Comparison of ENCODE assay signal across 38 cellular contexts in the genomic region with DNA sequence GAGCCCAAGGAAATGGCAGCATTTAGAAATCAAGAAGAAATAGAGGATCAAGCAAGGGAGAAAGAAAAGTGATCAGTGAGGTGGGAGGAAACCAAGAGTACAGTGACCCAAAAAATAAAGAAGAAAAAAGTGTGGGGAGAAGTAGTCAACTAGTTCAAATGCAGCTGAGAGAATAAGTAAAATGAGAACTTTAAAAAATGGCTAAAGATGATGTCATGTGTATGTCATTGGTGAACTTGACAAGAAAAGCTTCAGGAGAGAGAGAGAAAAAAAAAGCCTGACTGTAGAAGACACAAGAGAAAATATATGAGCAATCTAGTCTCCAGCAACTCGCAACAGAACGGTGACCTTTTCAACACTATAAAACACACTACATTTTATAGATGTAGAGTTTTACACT. TPM values are rescaled to one million over a fixed set of nuclear protein-coding genes. Genes with fewer than 3 reads are reported as not detected.
"Had no signal": no experiment of that assay in that cellular context is flagged by ENCODE, and none has a peak within 500 bp of the region (broad histone marks: within the 10 kb centered on the region; RNA-seq: fewer than 3 reads in every experiment).

No MANE protein-coding gene starts in this region.

- ATAC-seq: activated naive CD4-positive, alpha-beta T cell treated with anti-CD3 and anti-CD28 coated beads, Interleukin-2, amount 50 U/mL, for 72 hours; activated naive CD8-positive, alpha-beta T cell treated with anti-CD3 and anti-CD28 coated beads, Interleukin-2, amount 50 U/mL, for 24 hours; activated T-cell treated with anti-CD3 and anti-CD28 coated beads, Interleukin-2, amount 50 U/mL, for 4 hours; activated T-cell treated with anti-CD3 and anti-CD28 coated beads, Interleukin-2, amount 50 U/mL, for 72 hours; activated T-helper 17 cell treated with anti-CD3 and anti-CD28 coated beads, Interleukin-2, amount 50 U/mL, for 72 hours; body of pancreas had no signal

- H3K4me1 ChIP-seq: adrenal gland, ascending aorta, breast epithelium had no signal

- H3K4me3 ChIP-seq: adrenal gland, ascending aorta, body of pancreas, breast epithelium, cardiac muscle cell had no signal

- FAIRE-seq: astrocyte, bronchial epithelial cell had no signal

- H3K9me3 ChIP-seq: adrenal gland, ascending aorta, body of pancreas, breast epithelium had no signal

- DNase-seq: activated effector memory CD4-positive, alpha-beta T cell treated with anti-CD3 and anti-CD28 coated beads, Interleukin-2, amount 50 U/mL, for 16 hours; activated effector memory CD4-positive, alpha-beta T cell treated with Interleukin-2 at 50 U/mL for 16 hours; activated gamma-delta T cell; activated gamma-delta T cell treated with Interleukin-2 at 50 U/mL for 16 hours; activated naive CD4-positive, alpha-beta T cell; activated naive CD4-positive, alpha-beta T cell treated with anti-CD3 and anti-CD28 coated beads for 36 hours; activated naive CD4-positive, alpha-beta T cell treated with anti-CD3 and anti-CD28 coated beads, Interleukin-2, amount 10 ng/mL, durations not matched to agents 7 days and 5 days; activated naive CD4-positive, alpha-beta T cell treated with anti-CD3 and anti-CD28 coated beads, Interleukin-2, amount 50 U/mL, for 16 hours; activated naive CD4-positive, alpha-beta T cell treated with Interleukin-2 at 50 U/mL for 16 hours; activated naive CD8-positive, alpha-beta T cell treated with anti-CD3 and anti-CD28 coated beads for 36 hours; activated naive CD8-positive, alpha-beta T cell treated with anti-CD3 and anti-CD28 coated beads, Interleukin-2, amount 10 ng/mL, durations not matched to agents 7 days and 5 days; activated naive CD8-positive, alpha-beta T cell treated with anti-CD3 and anti-CD28 coated beads, Interleukin-2, amount 50 U/mL, for 24 hours; activated T-cell treated with anti-CD3 and anti-CD28 coated beads, Interleukin-2, amount 50 U/mL, for 24 hours; activated T-cell treated with anti-CD3 and anti-CD28 coated beads, Interleukin-2, amount 50 U/mL, for 4 hours; activated T-cell treated with anti-CD3 and anti-CD28 coated beads, Interleukin-2, amount 50 U/mL, for 48 hours; activated T-cell treated with anti-CD3 and anti-CD28 coated beads, Interleukin-2, amount 50 U/mL, for 72 hours; adrenal gland; amniotic stem cell; amygdala; anterior cingulate cortex; aorta; body of pancreas; brain microvascular endothelial cell; caudate nucleus; central memory CD4-positive, alpha-beta T cell; cerebellar nuclear complex had no signal

- H3K36me3 ChIP-seq: adrenal gland, ascending aorta, brain microvascular endothelial cell, breast epithelium, cardiac muscle cell had no signal

- H3K27ac ChIP-seq: adrenal gland, ascending aorta, body of pancreas, brain microvascular endothelial cell, breast epithelium, cardiac muscle cell had no signal

RNA-seq across cellular contexts. Expression of gene GPR6, which starts 6.3 kb away (rescaled TPM):
- total RNA-seq: activated naive CD4-positive, alpha-beta T cell treated with anti-CD3 and anti-CD28 coated beads for 36 hours; activated naive CD4-positive, alpha-beta T cell treated with anti-CD3 and anti-CD28 coated beads, Interleukin-2, amount 50 U/mL, for 72 hours; activated naive CD8-positive, alpha-beta T cell treated with anti-CD3 and anti-CD28 coated beads for 36 hours; activated naive CD8-positive, alpha-beta T cell treated with anti-CD3 and anti-CD28 coated beads, Interleukin-2, amount 10 ng/mL, durations not matched to agents 7 days and 5 days; activated T-cell treated with anti-CD3 and anti-CD28 coated beads, Interleukin-2, amount 50 U/mL, for 4 hours; activated T-cell treated with anti-CD3 and anti-CD28 coated beads, Interleukin-2, amount 50 U/mL, for 72 hours; activated T-helper 1 cell treated with anti-CD3 and anti-CD28 coated beads, Interleukin-12 subunit alpha, Interleukin-12 subunit beta, Interleukin-2, Interleukin-4 antibody, amounts not matched to agents 30 ng/mL and 10 ng/mL and 1 ng/mL, durations not matched to agents 14 hours and 24 hours and 36 hours; activated T-helper 17 cell treated with anti-CD3 and anti-CD28 coated beads, Interleukin-2, amount 50 U/mL, for 72 hours; activated T-helper 2 cell treated with anti-CD3 and anti-CD28 coated beads, Interferon-gamma antibody, Interleukin-2, Interleukin-4, amounts not matched to agents 10 μg/mL and 5 μg/mL and 100 μg/mL, durations not matched to agents 14 hours and 24 hours and 36 hours; adrenal gland; aorta; ascending aorta; astrocyte; body of pancreas; bronchial epithelial cell; cardiac muscle cell; cardiac septum; chondrocyte had no signal
- polyA plus RNA-seq: adipose tissue, adrenal gland, aorta, cardiac muscle cell had no signal
